9 cellular contexts compared by ENCODE assay signal in genomic region chr3:70982274-70982673, GRCh38.
A peak's percentile ranks its signal among the peaks of the same experiment; 100 is the strongest.
DNase-seq lines count a peak whose midpoint lies in the region; ATAC-seq and TF ChIP-seq lines count a peak whose summit lies in the region.
"Had no signal": no experiment of that assay in that cellular context is flagged by ENCODE, and none has a peak within 500 bp of the region (broad histone marks: within the 10 kb centered on the region; RNA-seq: fewer than 3 reads in every experiment).

No MANE protein-coding gene starts in this region.

- H3K27me3 Mint-ChIP-seq in WTC11 (ENCODE audit: low read depth): no peaks in the 10 kb centered on the region

- ATAC-seq in GM19351 (IDR thresholded peaks at IDR 0.05; ENCODE audit: unreplicated experiment) (peak; percentile 8), WTC11 (no peak), sciatic nerve (peak; percentile 65), GM18873 (IDR thresholded peaks at IDR 0.05; ENCODE audit: low FRiP score, unreplicated experiment) (no peak), HG02938 (IDR thresholded peaks at IDR 0.05; ENCODE audit: unreplicated experiment) (no peak)

- CTCF ChIA-PET in WTC11 (lab: Charles Lee): no interaction called here

- TF ChIP-seq CTCF in WTC11 (IDR thresholded peaks at IDR 0.05) (no peak), fibroblast of pulmonary artery (IDR thresholded peaks at IDR 0.05; ENCODE audit: low read length, missing control alignments) (no peak)

- H3K9me3 Mint-ChIP-seq in WTC11: no peaks in the 10 kb centered on the region

- H3K4me1 Mint-ChIP-seq in WTC11: peaks cover 36% of the 10 kb centered on the region

- H3K4me3 ChIP-seq in fibroblast of pulmonary artery (replicated peaks; ENCODE audit: low read depth, low read length): no peak overlapping the region

- DNase-seq in WTC11 (ENCODE audit: low spot score) (no peak), fibroblast of pulmonary artery (ENCODE audit: low read depth) (peak; percentile 58), sciatic nerve (ENCODE audit: low spot score) (no peak), posterior vena cava (ENCODE audit: low spot score) (no peak), NCI-H1436 (lab: John Stamatoyannopoulos, UW) (no peak)
- DNase-seq: NCI-H187 had no signal

- intact Hi-C loops in sciatic nerve (cut with DNase I): no loop called here
- intact Hi-C loops in posterior vena cava (cut with DNase I): loop anchor here in 1 of 2 donors (2.0 kb wide), 1 partner anchor 67 kb away; no protein-coding TSS in a partner anchor

- peaks cover 5% of the 10 kb centered on the region for H3K36me3 Mint-ChIP-seq in WTC11

- POLR2A ChIA-PET in WTC11 (lab: Charles Lee): no interaction called here

- no peak overlapping the region for H3K4me3 Mint-ChIP-seq in WTC11

- peak overlapping the region; percentile 55; the same call in 1 of the 2 replicates for H3K27ac Mint-ChIP-seq in WTC11

TF ChIP-seq in WTC11, 78 proteins besides CTCF, POLR2A, EP300 and RAD21 (continues in another document):
- no peak for TF ChIP-seq ZBTB21 (CRISPR knock-in tag; IDR thresholded peaks at IDR 0.05; ENCODE audit: borderline replicate concordance)
- TF ChIP-seq, protein P1, sequence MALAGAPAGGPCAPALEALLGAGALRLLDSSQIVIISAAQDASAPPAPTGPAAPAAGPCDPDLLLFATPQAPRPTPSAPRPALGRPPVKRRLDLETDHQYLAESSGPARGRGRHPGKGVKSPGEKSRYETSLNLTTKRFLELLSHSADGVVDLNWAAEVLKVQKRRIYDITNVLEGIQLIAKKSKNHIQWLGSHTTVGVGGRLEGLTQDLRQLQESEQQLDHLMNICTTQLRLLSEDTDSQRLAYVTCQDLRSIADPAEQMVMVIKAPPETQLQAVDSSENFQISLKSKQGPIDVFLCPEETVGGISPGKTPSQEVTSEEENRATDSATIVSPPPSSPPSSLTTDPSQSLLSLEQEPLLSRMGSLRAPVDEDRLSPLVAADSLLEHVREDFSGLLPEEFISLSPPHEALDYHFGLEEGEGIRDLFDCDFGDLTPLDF (CRISPR knock-in tag; IDR thresholded peaks at IDR 0.05): no peak
- no peak for TF ChIP-seq USF2 (CRISPR knock-in tag; IDR thresholded peaks at IDR 0.05)
- TF ChIP-seq, protein P2, sequence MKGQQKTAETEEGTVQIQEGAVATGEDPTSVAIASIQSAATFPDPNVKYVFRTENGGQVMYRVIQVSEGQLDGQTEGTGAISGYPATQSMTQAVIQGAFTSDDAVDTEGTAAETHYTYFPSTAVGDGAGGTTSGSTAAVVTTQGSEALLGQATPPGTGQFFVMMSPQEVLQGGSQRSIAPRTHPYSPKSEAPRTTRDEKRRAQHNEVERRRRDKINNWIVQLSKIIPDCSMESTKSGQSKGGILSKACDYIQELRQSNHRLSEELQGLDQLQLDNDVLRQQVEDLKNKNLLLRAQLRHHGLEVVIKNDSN (CRISPR knock-in tag; IDR thresholded peaks at IDR 0.05): no peak
- TF ChIP-seq PRDM15 (CRISPR knock-in tag; IDR thresholded peaks at IDR 0.05): no peak
- no peak for TF ChIP-seq HMGXB4 (CRISPR knock-in tag; IDR thresholded peaks at IDR 0.05)
- TF ChIP-seq, protein P3, sequence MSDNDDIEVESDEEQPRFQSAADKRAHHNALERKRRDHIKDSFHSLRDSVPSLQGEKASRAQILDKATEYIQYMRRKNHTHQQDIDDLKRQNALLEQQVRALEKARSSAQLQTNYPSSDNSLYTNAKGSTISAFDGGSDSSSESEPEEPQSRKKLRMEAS (CRISPR knock-in tag; IDR thresholded peaks at IDR 0.05): no peak
- no peak for TF ChIP-seq ARID4B (CRISPR knock-in tag; IDR thresholded peaks at IDR 0.05; ENCODE audit: borderline replicate concordance)
- no peak for TF ChIP-seq ZNF416 (CRISPR knock-in tag; IDR thresholded peaks at IDR 0.05)
- TF ChIP-seq EMX1 (CRISPR knock-in tag; IDR thresholded peaks at IDR 0.05): no peak
- TF ChIP-seq KAT7 (CRISPR knock-in tag; IDR thresholded peaks at IDR 0.05; ENCODE audit: borderline replicate concordance): no peak
- TF ChIP-seq HMGA2 (CRISPR knock-in tag; IDR thresholded peaks at IDR 0.05): no peak
- no peak for TF ChIP-seq MXD4 (CRISPR knock-in tag; IDR thresholded peaks at IDR 0.05; ENCODE audit: borderline replicate concordance)
- TF ChIP-seq NFE2L1 (CRISPR knock-in tag; IDR thresholded peaks at IDR 0.05): no peak
- TF ChIP-seq IRF1 (CRISPR knock-in tag; IDR thresholded peaks at IDR 0.05): no peak

Comparison
In these comparisons a context has a peak if more than half of its experiments do, and no peak if none do; other contexts are left out.
1. ATAC-seq: peak in GM19351 (single experiment) and sciatic nerve (single experiment); none in WTC11 (single experiment), GM18873 (single experiment) and HG02938 (single experiment).